8 cellular contexts compared by ENCODE assay signal in genomic region chr1:111620412-111620971, GRCh38. TPM values are rescaled to one million over a fixed set of nuclear protein-coding genes. Genes with fewer than 3 reads are reported as not detected.
DNase-seq lines count a peak whose midpoint lies in the region; ATAC-seq and TF ChIP-seq lines count a peak whose summit lies in the region.

No MANE protein-coding gene starts in this region.

- H3K36me3 Mint-ChIP-seq in activated naive CD4-positive, alpha-beta T cell treated with anti-CD3 and anti-CD28 coated beads, Interleukin-2, amount 50 U/mL, for 24 hours = peaks cover 5% of the 10 kb centered on the region
- peaks cover 35% of the 10 kb centered on the region for H3K36me3 Mint-ChIP-seq in activated naive CD8-positive, alpha-beta T cell treated with anti-CD3 and anti-CD28 coated beads for 36 hours
- peaks cover 35 to 48% of the 10 kb centered on the region in 2 donors for H3K36me3 Mint-ChIP-seq in stimulated activated naive B cell treated with anti-CD40 and anti-IgM and Interleukin-4, amounts not matched to agents 10 μg/mL and 1 μg/mL and 100 μg/mL, for 72 hours

- no peak for DNase-seq in activated naive CD4-positive, alpha-beta T cell treated with anti-CD3 and anti-CD28 coated beads, Interleukin-2, amount 50 U/mL, for 16 hours
- no peak for DNase-seq in activated naive CD8-positive, alpha-beta T cell treated with anti-CD3 and anti-CD28 coated beads for 36 hours
- DNase-seq in iPS-NIHi7 (ENCODE audit: extremely low spot score) = peak; percentile 49
- DNase-seq in stimulated activated naive B cell treated with anti-CD40 and anti-IgM and Interleukin-4, amounts not matched to agents 10 μg/mL and 1 μg/mL and 100 μg/mL, for 72 hours = no peak

- H3K4me3 Mint-ChIP-seq in activated naive CD4-positive, alpha-beta T cell treated with anti-CD3 and anti-CD28 coated beads, Interleukin-2, amount 50 U/mL, for 24 hours = peak overlapping the region; percentile 100
- H3K4me3 Mint-ChIP-seq in activated naive CD8-positive, alpha-beta T cell treated with anti-CD3 and anti-CD28 coated beads for 36 hours = peak overlapping the region; percentile 93
- H3K4me3 Mint-ChIP-seq in stimulated activated naive B cell treated with anti-CD40 and anti-IgM and Interleukin-4, amounts not matched to agents 10 μg/mL and 1 μg/mL and 100 μg/mL, for 72 hours = peak overlapping the region; percentile 98

- TF ChIP-seq RAD21 in Ishikawa (IDR thresholded peaks at IDR 0.05; ENCODE audit: low read depth) = no peak

- no peaks in the 10 kb centered on the region for H3K9me3 Mint-ChIP-seq in activated naive CD4-positive, alpha-beta T cell treated with anti-CD3 and anti-CD28 coated beads, Interleukin-2, amount 50 U/mL, for 24 hours
- H3K9me3 Mint-ChIP-seq in activated naive CD8-positive, alpha-beta T cell treated with anti-CD3 and anti-CD28 coated beads for 36 hours = no peaks in the 10 kb centered on the region
- peaks cover 0 to 4% of the 10 kb centered on the region in 2 donors for H3K9me3 Mint-ChIP-seq in stimulated activated naive B cell treated with anti-CD40 and anti-IgM and Interleukin-4, amounts not matched to agents 10 μg/mL and 1 μg/mL and 100 μg/mL, for 72 hours

- H3K27me3 Mint-ChIP-seq in activated naive CD4-positive, alpha-beta T cell treated with anti-CD3 and anti-CD28 coated beads, Interleukin-2, amount 50 U/mL, for 24 hours = no peaks in the 10 kb centered on the region
- no peaks in the 10 kb centered on the region for H3K27me3 Mint-ChIP-seq in activated naive CD8-positive, alpha-beta T cell treated with anti-CD3 and anti-CD28 coated beads for 36 hours
- H3K27me3 Mint-ChIP-seq in stimulated activated naive B cell treated with anti-CD40 and anti-IgM and Interleukin-4, amounts not matched to agents 10 μg/mL and 1 μg/mL and 100 μg/mL, for 72 hours = no peaks in the 10 kb centered on the region

- TF ChIP-seq EP300 in Ishikawa (IDR thresholded peaks at IDR 0.05; ENCODE audit: borderline replicate concordance) = no peak

- peak in 1 of 2 donors; percentile 24 for ATAC-seq in stimulated activated naive B cell treated with anti-CD40 and anti-IgM and Interleukin-4, amounts not matched to agents 10 μg/mL and 1 μg/mL and 100 μg/mL, for 72 hours (replicated peaks)
- ATAC-seq in HG02870 (IDR thresholded peaks at IDR 0.05; ENCODE audit: unreplicated experiment) (no peak), GM19328 (IDR thresholded peaks at IDR 0.05; ENCODE audit: unreplicated experiment) (no peak)

- H3K27ac Mint-ChIP-seq in activated naive CD4-positive, alpha-beta T cell treated with anti-CD3 and anti-CD28 coated beads, Interleukin-2, amount 50 U/mL, for 24 hours = peak overlapping the region; percentile 90
- H3K27ac Mint-ChIP-seq in activated naive CD8-positive, alpha-beta T cell treated with anti-CD3 and anti-CD28 coated beads for 36 hours = peak overlapping the region; percentile 96
- peak overlapping the region; percentile 95 for H3K27ac Mint-ChIP-seq in stimulated activated naive B cell treated with anti-CD40 and anti-IgM and Interleukin-4, amounts not matched to agents 10 μg/mL and 1 μg/mL and 100 μg/mL, for 72 hours

- peaks cover 77% of the 10 kb centered on the region for H3K4me1 Mint-ChIP-seq in activated naive CD4-positive, alpha-beta T cell treated with anti-CD3 and anti-CD28 coated beads, Interleukin-2, amount 50 U/mL, for 24 hours
- peaks cover 67% of the 10 kb centered on the region for H3K4me1 Mint-ChIP-seq in activated naive CD8-positive, alpha-beta T cell treated with anti-CD3 and anti-CD28 coated beads for 36 hours
- H3K4me1 Mint-ChIP-seq in stimulated activated naive B cell treated with anti-CD40 and anti-IgM and Interleukin-4, amounts not matched to agents 10 μg/mL and 1 μg/mL and 100 μg/mL, for 72 hours = peaks cover 42 to 66% of the 10 kb centered on the region in 2 donors

TF ChIP-seq in Ishikawa, 13 proteins besides CTCF, POLR2A, EP300 and RAD21:
- TF ChIP-seq REST (IDR thresholded peaks at IDR 0.05; ENCODE audit: low read depth) (no peak), MAX (IDR thresholded peaks at IDR 0.05) (peak; percentile 79)

RNA-seq across cellular contexts. Expression of gene RAP1A, which starts 0.9 kb away (rescaled TPM):
- total RNA-seq in activated naive CD8-positive, alpha-beta T cell treated with anti-CD3 and anti-CD28 coated beads for 36 hours = 100 to 1,000 TPM; 150 to 154 TPM
